Comparison of ENCODE assay signal across 7 cellular contexts in genomic region chr4:42655921-42656735, GRCh38. TPM values are rescaled to one million over a fixed set of nuclear protein-coding genes. Genes with fewer than 3 reads are reported as not detected.
DNase-seq lines count a peak whose midpoint lies in the region; ATAC-seq, FAIRE-seq and TF ChIP-seq lines count a peak whose summit lies in the region.

No MANE protein-coding gene starts in this region.

- no peaks in the 10 kb centered on the region for H3K79me2 ChIP-seq in fibroblast of lung (ENCODE audit: control insufficient read depth, insufficient read depth, low read length)

- H3K9ac ChIP-seq in fibroblast of lung (ENCODE audit: insufficient read depth, low read length): peak overlapping the region; percentile 13

- H4K20me1 ChIP-seq in fibroblast of lung (ENCODE audit: control insufficient read depth, extremely low read depth, insufficient read depth, low read length): no peaks in the 10 kb centered on the region

- peaks cover 45 to 50% of the 10 kb centered on the region in 2 donors for H3K4me1 Mint-ChIP-seq in natural killer cell treated with Interleukin-12 subunit alpha and Interleukin-12 subunit beta and Interleukin-15 and Interleukin-18, amount 100 ng/mL, for 72 hours (ENCODE audit: low read depth in 2 of 2)

- H3K4me3 ChIP-seq in fibroblast of lung (replicated peaks in 1 of 4; ENCODE audit: control extremely low read depth in 1 of 4, insufficient read depth in 1 of 4, low read depth in 3 of 4, low read length in 4 of 4) (peak overlapping the region; percentile 46 to 72 (median 64)), thymus (ENCODE audit: low read length) (peak overlapping the region; percentile 89)

- no peak overlapping the region for H3K27ac ChIP-seq in fibroblast of lung (ENCODE audit: insufficient read depth, low read length)
- H3K27ac ChIP-seq in thymus (ENCODE audit: low read depth): peak overlapping the region; percentile 85

- peaks cover 4% of the 10 kb centered on the region for H3K4me1 ChIP-seq in fibroblast of lung (ENCODE audit: control insufficient read depth, extremely low read depth, insufficient read depth, low read length)
- peaks cover 15% of the 10 kb centered on the region for H3K4me1 ChIP-seq in thymus (ENCODE audit: control insufficient read depth, insufficient read depth, low read length)

- peaks cover 30% of the 10 kb centered on the region for H3K36me3 Mint-ChIP-seq in natural killer cell treated with Interleukin-12 subunit alpha and Interleukin-12 subunit beta and Interleukin-15 and Interleukin-18, amount 100 ng/mL, for 72 hours

- under 1% methylated on average over 45 of the region's 45 CpGs for WGBS in thymus

- H2AFZ ChIP-seq in fibroblast of lung (ENCODE audit: low read length): peak overlapping the region; percentile 73

- peak overlapping the region; percentile 83 for H3K4me3 Mint-ChIP-seq in natural killer cell treated with Interleukin-12 subunit alpha and Interleukin-12 subunit beta and Interleukin-15 and Interleukin-18, amount 100 ng/mL, for 72 hours

- no peaks in the 10 kb centered on the region for H3K27me3 Mint-ChIP-seq in natural killer cell treated with Interleukin-12 subunit alpha and Interleukin-12 subunit beta and Interleukin-15 and Interleukin-18, amount 100 ng/mL, for 72 hours

- peak overlapping the region; percentile 74 for H3K4me2 ChIP-seq in fibroblast of lung (ENCODE audit: extremely low read depth, insufficient read depth, low read length)

- H3K27ac Mint-ChIP-seq in natural killer cell treated with Interleukin-12 subunit alpha and Interleukin-12 subunit beta and Interleukin-15 and Interleukin-18, amount 100 ng/mL, for 72 hours: peak overlapping the region; percentile 89 to 96

- H3K9me3 ChIP-seq in fibroblast of lung (ENCODE audit: control insufficient read depth, insufficient read depth, low read depth, low read length) (no peaks in the 10 kb centered on the region), thymus (ENCODE audit: control insufficient read depth) (no peaks in the 10 kb centered on the region)

- H3K27me3 ChIP-seq in fibroblast of lung (ENCODE audit: control insufficient read depth, insufficient read depth, low read length) (peaks cover 3% of the 10 kb centered on the region), thymus (ENCODE audit: control insufficient read depth, insufficient read depth) (no peaks in the 10 kb centered on the region)

- H3K36me3 ChIP-seq in fibroblast of lung (ENCODE audit: control insufficient read depth, insufficient read depth, low read length): no peaks in the 10 kb centered on the region
- H3K36me3 ChIP-seq in thymus (ENCODE audit: control insufficient read depth, insufficient read depth): no peaks in the 10 kb centered on the region

- no peak for TF ChIP-seq CTCF in fibroblast of lung (conservative IDR thresholded peaks at IDR 0.05 in 1 of 2, IDR thresholded peaks at IDR 0.05 in 1 of 2; ENCODE audit: low read depth in 1 of 2, low read length in 2 of 2)

- DNase-seq in GM18507 (ENCODE audit: extremely low spot score, insufficient read length, low read depth): no peak
- DNase-seq in NCI-H524 treated with DMSO at 0.1 percent for 48 hours (lab: John Stamatoyannopoulos, UW): peak; percentile 63
- DNase-seq in activated T-cell treated with anti-CD3 and anti-CD28 coated beads, Interleukin-2, amount 50 U/mL, for 48 hours: peak; percentile 73 to 74
- no peak for DNase-seq in fibroblast of lung (ENCODE audit: low read depth in 2 of 2)
- DNase-seq in natural killer cell treated with Interleukin-12 subunit alpha and Interleukin-12 subunit beta and Interleukin-15 and Interleukin-18, amount 100 ng/mL, for 72 hours (ENCODE audit: low spot score): peak; percentile 67

- peak; percentile 92 for FAIRE-seq in GM18507 (lab: Jason Lieb, UNC)

- H3K9me3 Mint-ChIP-seq in natural killer cell treated with Interleukin-12 subunit alpha and Interleukin-12 subunit beta and Interleukin-15 and Interleukin-18, amount 100 ng/mL, for 72 hours: peaks cover 11% of the 10 kb centered on the region

- peak; percentile 27 for ATAC-seq in HG02678 (IDR thresholded peaks at IDR 0.05; ENCODE audit: unreplicated experiment)
- peak; percentile 12 to 44 for ATAC-seq in natural killer cell treated with Interleukin-12 subunit alpha and Interleukin-12 subunit beta and Interleukin-15 and Interleukin-18, amount 100 ng/mL, for 72 hours

RNA-seq across cellular contexts. Expression of gene ATP8A1, which starts 0.8 kb away (rescaled TPM):
- 1.5 and 4.8 TPM in 2 replicates for total RNA-seq in fibroblast of lung
- polyA plus RNA-seq in fibroblast of lung (0.36 and 0.60 TPM in 2 replicates), thymus (30.9 TPM)
- polyA plus RNA-seq in fibroblast of lung (2012): 0.24 and 0.29 TPM in 2 replicates
- not detected in 2 replicates for polyA minus RNA-seq in fibroblast of lung (ENCODE audit: low replicate concordance)
- 10 to 100 TPM; 20.5 to 52.9 TPM for total RNA-seq in natural killer cell treated with Interleukin-12 subunit alpha and Interleukin-12 subunit beta and Interleukin-15 and Interleukin-18, amount 100 ng/mL, for 72 hours

Comparison
In these comparisons a context has a peak if more than half of its experiments do, and no peak if none do; other contexts are left out.
1. DNase-seq: peak in NCI-H524 treated with DMSO at 0.1 percent for 48 hours (single experiment), activated T-cell treated with anti-CD3 and anti-CD28 coated beads, Interleukin-2, amount 50 U/mL, for 48 hours (2 of 2) and natural killer cell treated with Interleukin-12 subunit alpha and Interleukin-12 subunit beta and Interleukin-15 and Interleukin-18, amount 100 ng/mL, for 72 hours (single experiment); none in GM18507 (single experiment) and fibroblast of lung (0 of 2).